Comparison of ENCODE assay signal across 19 cellular contexts in the genomic region with DNA sequence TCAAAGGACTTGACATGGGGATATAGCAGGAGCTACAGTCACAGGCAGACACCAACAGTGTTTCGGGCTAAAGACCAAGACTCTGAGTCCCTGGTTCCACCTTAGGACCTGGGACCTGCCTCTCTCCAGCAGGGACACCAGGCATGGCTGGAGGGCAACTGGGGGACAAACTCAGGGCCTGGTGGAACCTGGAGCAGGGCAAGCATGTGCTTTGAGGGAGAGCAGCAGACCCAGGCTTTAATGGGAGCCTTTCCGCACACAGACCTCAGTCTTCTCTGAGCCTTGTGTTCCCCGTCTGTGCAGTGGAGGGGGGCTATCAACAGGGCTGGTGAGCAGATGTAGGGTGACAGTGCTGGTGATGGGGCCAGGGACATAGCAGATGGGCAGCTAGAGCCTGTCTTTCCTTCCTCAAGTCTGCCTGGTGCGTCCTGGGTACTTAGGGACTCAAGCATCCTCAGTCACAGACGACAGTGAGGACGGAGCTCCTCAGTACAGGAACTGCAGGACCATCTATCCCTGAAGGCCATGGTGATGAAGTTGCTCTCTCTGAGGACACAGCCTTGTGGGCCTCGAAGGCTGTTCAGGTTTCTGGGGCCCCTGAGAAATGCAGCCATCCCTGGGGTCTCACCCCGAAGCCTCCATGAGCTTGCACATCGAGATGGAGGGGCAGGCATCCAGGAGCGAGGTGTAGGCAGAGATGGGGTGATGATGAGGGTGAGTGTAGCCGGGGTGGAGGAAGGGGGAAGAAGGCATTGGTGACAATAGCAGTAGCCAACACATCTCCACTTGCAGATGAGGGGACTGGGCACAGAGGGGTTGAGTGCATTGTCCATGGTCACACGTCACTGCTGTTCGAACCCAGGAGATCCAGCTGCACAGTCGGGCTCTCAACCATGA.
DNase-seq lines count a peak whose midpoint lies in the region; FAIRE-seq and TF ChIP-seq lines count a peak whose summit lies in the region.
"Had no signal": no experiment of that assay in that cellular context is flagged by ENCODE, and none has a peak within 500 bp of the region (broad histone marks: within the 10 kb centered on the region; RNA-seq: fewer than 3 reads in every experiment).

No MANE protein-coding gene starts in this region.

- no peak for TF ChIP-seq POLR2A in vagina (IDR thresholded peaks at IDR 0.05)

- H2AFZ ChIP-seq in neuronal stem cell (ENCODE audit: low read length) = no peak overlapping the region

- H3K4me3 ChIP-seq in coronary artery (no peak overlapping the region), neuronal stem cell (ENCODE audit: low read length in 2 of 2) (no peak overlapping the region), vagina (no peak overlapping the region)

- CTCF ChIA-PET in activated CD4-positive, alpha-beta memory T cell treated with anti-CD3 and anti-CD28 coated beads, Interleukin-2, amount 10 ng/mL, durations not matched to agents 7 days and 5 days (lab: Charles Lee) = no interaction called here
- CTCF ChIA-PET in activated CD4-positive, alpha-beta memory T cell treated with anti-CD3 and anti-CD28 coated beads for 36 hours (lab: Charles Lee) = no interaction called here

- H3K4me1 ChIP-seq in neuronal stem cell (ENCODE audit: control insufficient read depth in 2 of 2, insufficient read depth in 1 of 2, low read depth in 1 of 2, low read length in 2 of 2) (peaks cover 0 to 4% of the 10 kb centered on the region in 2 donors), vagina (no peaks in the 10 kb centered on the region)

- no peaks in the 10 kb centered on the region for H3K36me3 ChIP-seq in neuronal stem cell (replicated peaks in 1 of 2; ENCODE audit: control insufficient read depth in 2 of 2, insufficient read depth in 2 of 2, low read length in 2 of 2)
- no peaks in the 10 kb centered on the region for H3K36me3 ChIP-seq in vagina

- POLR2A ChIA-PET in activated CD4-positive, alpha-beta memory T cell treated with anti-CD3 and anti-CD28 coated beads, Interleukin-2, amount 10 ng/mL, durations not matched to agents 7 days and 5 days (lab: Charles Lee) = no interaction called here
- POLR2A ChIA-PET in activated CD4-positive, alpha-beta memory T cell treated with anti-CD3 and anti-CD28 coated beads for 36 hours (lab: Charles Lee) = no interaction called here

- peak overlapping the region; percentile 56 for H3K18ac ChIP-seq in neuronal stem cell (ENCODE audit: low read length)

- no peak overlapping the region for H3K27ac Mint-ChIP-seq in activated CD4-positive, alpha-beta memory T cell treated with anti-CD3 and anti-CD28 coated beads, Interleukin-2, amount 10 ng/mL, durations not matched to agents 7 days and 5 days
- H3K27ac Mint-ChIP-seq in activated CD4-positive, alpha-beta memory T cell treated with anti-CD3 and anti-CD28 coated beads for 36 hours = no peak overlapping the region
- no peak overlapping the region for H3K27ac Mint-ChIP-seq in mesothelial cell of epicardium

- no peak overlapping the region for H2BK15ac ChIP-seq in neuronal stem cell (ENCODE audit: low read length)

- DNase-seq in activated CD4-positive, alpha-beta memory T cell treated with anti-CD3 and anti-CD28 coated beads, Interleukin-2, amount 10 ng/mL, durations not matched to agents 7 days and 5 days = peak; percentile 12
- no peak for DNase-seq in activated CD4-positive, alpha-beta memory T cell treated with anti-CD3 and anti-CD28 coated beads for 36 hours
- peak; percentile 63 for DNase-seq in coronary artery (ENCODE audit: low spot score)
- no peak for DNase-seq in neuronal stem cell (ENCODE audit: low spot score)
- DNase-seq in vagina (ENCODE audit: extremely low spot score in 2 of 2) = peak; percentile 56 to 85
- DNase-seq in mesothelial cell of epicardium (ENCODE audit: low spot score in 2 of 2, unreplicated experiment in 2 of 2) = no peak
- DNase-seq in HTR-8/SVneo (ENCODE audit: insufficient read length, low spot score) = no peak
- no peak for DNase-seq in hippocampal formation (lab: John Stamatoyannopoulos, UW)
- DNase-seq: AML-193, DMS 273 treated with DMSO at 0.1 percent for 48 hours, DND-41, KG1, NCI-H187, NCI-H510A treated with DMSO at 0.1 percent for 48 hours, NCI-H82, OCI-M1, SHP77 treated with DMSO at 0.1 percent for 48 hours had no signal

- H2AK5ac ChIP-seq in neuronal stem cell (ENCODE audit: low read depth, low read length) = no peak overlapping the region

- H3K23ac ChIP-seq in neuronal stem cell (ENCODE audit: low read depth, low read length, poor library complexity) = peak overlapping the region; percentile 48

- H3K14ac ChIP-seq in neuronal stem cell (ENCODE audit: low read length) = no peak overlapping the region

- H2BK12ac ChIP-seq in neuronal stem cell (ENCODE audit: low read length) = no peak overlapping the region

- intact Hi-C loops in activated CD4-positive, alpha-beta memory T cell treated with anti-CD3 and anti-CD28 coated beads for 36 hours (cut with micrococcal nuclease) = no loop called here
- intact Hi-C loops in vagina (cut with DNase I) = no loop called here

- FAIRE-seq in HTR-8/SVneo (lab: Jason Lieb, UNC) = no peak
- FAIRE-seq: HepG2 had no signal

- no peak overlapping the region for H3K4ac ChIP-seq in neuronal stem cell (ENCODE audit: low read length)

- no peaks in the 10 kb centered on the region for H3K79me1 ChIP-seq in neuronal stem cell (ENCODE audit: low read depth, low read length)

- H3K27ac ChIP-seq in coronary artery (no peak overlapping the region), neuronal stem cell (replicated peaks; ENCODE audit: low read length) (no peak overlapping the region), vagina (no peak overlapping the region)
- H3K27ac ChIP-seq: 22Rv1 had no signal

- no peaks in the 10 kb centered on the region for H3K9me3 Mint-ChIP-seq in activated CD4-positive, alpha-beta memory T cell treated with anti-CD3 and anti-CD28 coated beads, Interleukin-2, amount 10 ng/mL, durations not matched to agents 7 days and 5 days
- H3K9me3 Mint-ChIP-seq in activated CD4-positive, alpha-beta memory T cell treated with anti-CD3 and anti-CD28 coated beads for 36 hours = no peaks in the 10 kb centered on the region
- no peaks in the 10 kb centered on the region for H3K9me3 Mint-ChIP-seq in mesothelial cell of epicardium

- TF ChIP-seq CTCF in coronary artery (IDR thresholded peaks at IDR 0.05) = no peak
- no peak for TF ChIP-seq CTCF in vagina (IDR thresholded peaks at IDR 0.05)
- TF ChIP-seq CTCF in mesothelial cell of epicardium (IDR thresholded peaks at IDR 0.05; ENCODE audit: unreplicated experiment) = no peak

- peaks cover 0 to 2% of the 10 kb centered on the region in 2 donors for H3K9me3 ChIP-seq in neuronal stem cell (replicated peaks in 1 of 2; ENCODE audit: control insufficient read depth in 2 of 2, insufficient read depth in 1 of 2, low read depth in 1 of 2, low read length in 2 of 2)
- no peaks in the 10 kb centered on the region for H3K9me3 ChIP-seq in vagina

- no CpG with 5 or more reads among the region's 14 CpGs for WGBS in neuronal stem cell (ENCODE audit: extremely low coverage in 2 of 2, insufficient read length in 2 of 2, insufficient replicate concordance in 1 of 2), 2 donors

- no peak overlapping the region for H3K4me2 ChIP-seq in neuronal stem cell (ENCODE audit: insufficient read depth, low read length, poor library complexity, severe bottlenecking)

- no peaks in the 10 kb centered on the region for H3K36me3 Mint-ChIP-seq in activated CD4-positive, alpha-beta memory T cell treated with anti-CD3 and anti-CD28 coated beads, Interleukin-2, amount 10 ng/mL, durations not matched to agents 7 days and 5 days (ENCODE audit: low read depth)
- H3K36me3 Mint-ChIP-seq in activated CD4-positive, alpha-beta memory T cell treated with anti-CD3 and anti-CD28 coated beads for 36 hours = no peaks in the 10 kb centered on the region
- no peaks in the 10 kb centered on the region for H3K36me3 Mint-ChIP-seq in mesothelial cell of epicardium

- H3K4me3 Mint-ChIP-seq in activated CD4-positive, alpha-beta memory T cell treated with anti-CD3 and anti-CD28 coated beads, Interleukin-2, amount 10 ng/mL, durations not matched to agents 7 days and 5 days = no peak overlapping the region
- H3K4me3 Mint-ChIP-seq in activated CD4-positive, alpha-beta memory T cell treated with anti-CD3 and anti-CD28 coated beads for 36 hours = no peak overlapping the region
- no peak overlapping the region for H3K4me3 Mint-ChIP-seq in mesothelial cell of epicardium

- H2BK120ac ChIP-seq in neuronal stem cell (ENCODE audit: low read depth, low read length) = no peak overlapping the region

- H2BK5ac ChIP-seq in neuronal stem cell (ENCODE audit: low read length) = no peak overlapping the region

- H3K9ac ChIP-seq in neuronal stem cell (ENCODE audit: low read depth, low read length, poor library complexity) = no peak overlapping the region

- H3K27me3 Mint-ChIP-seq in activated CD4-positive, alpha-beta memory T cell treated with anti-CD3 and anti-CD28 coated beads, Interleukin-2, amount 10 ng/mL, durations not matched to agents 7 days and 5 days = no peaks in the 10 kb centered on the region
- peaks cover 3% of the 10 kb centered on the region for H3K27me3 Mint-ChIP-seq in activated CD4-positive, alpha-beta memory T cell treated with anti-CD3 and anti-CD28 coated beads for 36 hours
- H3K27me3 Mint-ChIP-seq in mesothelial cell of epicardium (ENCODE audit: low read depth) = peaks cover 35% of the 10 kb centered on the region

- no peaks in the 10 kb centered on the region for H3K27me3 ChIP-seq in neuronal stem cell (ENCODE audit: control insufficient read depth in 3 of 3, insufficient read depth in 3 of 3, low read depth in 1 of 3, low read length in 3 of 3)
- no peaks in the 10 kb centered on the region for H3K27me3 ChIP-seq in vagina

- H3K4me1 Mint-ChIP-seq in activated CD4-positive, alpha-beta memory T cell treated with anti-CD3 and anti-CD28 coated beads, Interleukin-2, amount 10 ng/mL, durations not matched to agents 7 days and 5 days = no peaks in the 10 kb centered on the region
- no peaks in the 10 kb centered on the region for H3K4me1 Mint-ChIP-seq in activated CD4-positive, alpha-beta memory T cell treated with anti-CD3 and anti-CD28 coated beads for 36 hours (ENCODE audit: low read depth)
- H3K4me1 Mint-ChIP-seq in mesothelial cell of epicardium = no peaks in the 10 kb centered on the region

- H4K91ac ChIP-seq in neuronal stem cell (ENCODE audit: low read depth, low read length, poor library complexity) = no peak overlapping the region

- H4K8ac ChIP-seq in neuronal stem cell (ENCODE audit: low read depth, low read length) = no peak overlapping the region

Comparison
In these comparisons a context has a peak if more than half of its experiments do, and no peak if none do; other contexts are left out.
1. DNase-seq: peak in activated CD4-positive, alpha-beta memory T cell treated with anti-CD3 and anti-CD28 coated beads, Interleukin-2, amount 10 ng/mL, durations not matched to agents 7 days and 5 days (single experiment), coronary artery (single experiment) and vagina (2 of 2); none in activated CD4-positive, alpha-beta memory T cell treated with anti-CD3 and anti-CD28 coated beads for 36 hours (single experiment), neuronal stem cell (single experiment), mesothelial cell of epicardium (0 of 2), HTR-8/SVneo (single experiment) and hippocampal formation (0 of 2).